19 cellular contexts compared by ENCODE assay signal in genomic region chr2:46653539-46653938, GRCh38. TPM values are rescaled to one million over a fixed set of nuclear protein-coding genes. Genes with fewer than 3 reads are reported as not detected.
DNase-seq lines count a peak whose midpoint lies in the region; ATAC-seq, FAIRE-seq and TF ChIP-seq lines count a peak whose summit lies in the region.
"Had no signal": no experiment of that assay in that cellular context is flagged by ENCODE, and none has a peak within 500 bp of the region (broad histone marks: within the 10 kb centered on the region; RNA-seq: fewer than 3 reads in every experiment).

No MANE protein-coding gene starts in this region.

- dilution Hi-C loops in mammary epithelial cell (cut with HindIII; ENCODE audit: low sequenced_read_pairs), result loop anchor here (25.0 kb wide), 1 partner anchor 209 kb away; no protein-coding TSS in a partner anchor

- no peak overlapping the region for H3K4me3 ChIP-seq in AG10803 (ENCODE audit: low read length)
- H3K4me3 ChIP-seq in astrocyte (ENCODE audit: insufficient read depth, low read depth, low read length), result no peak overlapping the region
- no peak overlapping the region for H3K4me3 ChIP-seq in mammary epithelial cell (replicated peaks in 1 of 3; ENCODE audit: insufficient read depth in 1 of 3, low read depth in 2 of 3, low read length in 3 of 3)

- no TSS peak for BruUV-seq in mammary epithelial cell (replicated peaks; lab: Mats Ljungman, UMichigan)

- H3K79me2 ChIP-seq in astrocyte (ENCODE audit: insufficient read depth, low read length) (no peaks in the 10 kb centered on the region), mammary epithelial cell (ENCODE audit: insufficient read depth, low read length) (no peaks in the 10 kb centered on the region)

- H3K4me1 Mint-ChIP-seq in HFFc6 (ENCODE audit: low read depth) (peaks cover 86% of the 10 kb centered on the region), astrocyte (ENCODE audit: low read depth, unreplicated experiment) (peaks cover 12% of the 10 kb centered on the region)

- H3K4me1 ChIP-seq in astrocyte (ENCODE audit: insufficient read depth, low read length), result peaks cover 28% of the 10 kb centered on the region
- peaks cover 6% of the 10 kb centered on the region for H3K4me1 ChIP-seq in mammary epithelial cell (ENCODE audit: insufficient read depth, low read length)

- intact Hi-C loops in mammary epithelial cell (cut with micrococcal nuclease), result loop anchor here (5.0 kb wide), 1 partner anchor 669 kb away; no protein-coding TSS in a partner anchor

- peak overlapping the region; percentile 14; the same call in 1 of the 2 replicates for H3K27ac Mint-ChIP-seq in HFFc6
- H3K27ac Mint-ChIP-seq in astrocyte (ENCODE audit: unreplicated experiment), result no peak overlapping the region

- H4K20me1 ChIP-seq in astrocyte (ENCODE audit: insufficient read depth, low read length) (no peaks in the 10 kb centered on the region), mammary epithelial cell (ENCODE audit: insufficient read depth, low read length) (no peaks in the 10 kb centered on the region)

- TF ChIP-seq POLR2A in GM18505 (IDR thresholded peaks at IDR 0.05; ENCODE audit: borderline replicate concordance, extremely low read depth, insufficient read depth, insufficient read length), result no peak

- peaks cover 3% of the 10 kb centered on the region; the same call in 1 of the 2 replicates for H3K27me3 Mint-ChIP-seq in HFFc6 (ENCODE audit: insufficient read depth)
- H3K27me3 Mint-ChIP-seq in astrocyte (ENCODE audit: low read depth, unreplicated experiment), result peaks cover 13% of the 10 kb centered on the region

- peak overlapping the region; percentile 15 for H3K4me2 ChIP-seq in astrocyte (ENCODE audit: low read length)
- no peak overlapping the region for H3K4me2 ChIP-seq in mammary epithelial cell (ENCODE audit: insufficient read depth, low read depth, low read length)
- H3K4me2 ChIP-seq: KMS-11 had no signal

- FAIRE-seq in astrocyte (lab: Jason Lieb, UNC), result no peak
- FAIRE-seq: HepG2 had no signal

- H3K27me3 ChIP-seq in astrocyte (ENCODE audit: insufficient read depth, low read length), result no peaks in the 10 kb centered on the region
- H3K27me3 ChIP-seq in mammary epithelial cell (ENCODE audit: insufficient read depth, low read length), result no peaks in the 10 kb centered on the region

- 0 out of 2 replicates have a peak, but pooled peaks have one; percentile 7 for TF ChIP-seq CTCF in AG10803 (conservative IDR thresholded peaks at IDR 0.05; ENCODE audit: low read length)
- no peak for TF ChIP-seq CTCF in HFFc6 (IDR thresholded peaks at IDR 0.05)
- no peak for TF ChIP-seq CTCF in astrocyte (IDR thresholded peaks at IDR 0.05; ENCODE audit: insufficient read depth, low read depth, low read length)
- TF ChIP-seq CTCF in omental fat pad (IDR thresholded peaks at IDR 0.05), result no peak
- no peak for TF ChIP-seq CTCF in mammary epithelial cell (conservative IDR thresholded peaks at IDR 0.05 in 1 of 2, IDR thresholded peaks at IDR 0.05 in 1 of 2; ENCODE audit: extremely low read depth in 1 of 2, insufficient read depth in 1 of 2, low read depth in 1 of 2, low read length in 2 of 2)

- peak; percentile 47 for DNase-seq in AG10803 (ENCODE audit: low read depth)
- peak; percentile 36 for DNase-seq in HFFc6
- peak; percentile 93 for DNase-seq in astrocyte (ENCODE audit: low read depth)
- no peak for DNase-seq in omental fat pad (ENCODE audit: low spot score)
- DNase-seq in mammary epithelial cell, result no peak
- no peak for DNase-seq in NCI-H2107 (lab: John Stamatoyannopoulos, UW)
- DNase-seq: AML-193, COR-L47, HCEC 1CT, NCI-H1092 treated with DMSO at 0.1 percent for 48 hours, NCI-H2081 treated with DMSO at 0.1 percent for 48 hours, NCI-H446, NCI-H69, RPMI8226, SIG-M5 had no signal

- peak; percentile 63 for ATAC-seq in omental fat pad (ENCODE audit: low FRiP score)
- no peak for ATAC-seq in GM18505 (IDR thresholded peaks at IDR 0.05; ENCODE audit: unreplicated experiment)
- no peak for ATAC-seq in GM19463 (IDR thresholded peaks at IDR 0.05; ENCODE audit: unreplicated experiment)
- ATAC-seq: HepG2 had no signal

- H3K9ac ChIP-seq in astrocyte (ENCODE audit: low read length), result no peak overlapping the region
- no peak overlapping the region for H3K9ac ChIP-seq in mammary epithelial cell (ENCODE audit: insufficient read depth, low read length)
- H3K9ac ChIP-seq: KMS-11 had no signal

- H3K9me3 Mint-ChIP-seq in HFFc6, result no peaks in the 10 kb centered on the region
- H3K9me3 Mint-ChIP-seq in astrocyte (ENCODE audit: unreplicated experiment), result no peaks in the 10 kb centered on the region

- WGBS in mammary epithelial cell (ENCODE audit: low coverage, missing lambda C conversion rate), result 100% methylated on average over 2 of the region's 2 CpGs

- H3K9me3 ChIP-seq in astrocyte (ENCODE audit: insufficient read depth, low read depth, low read length) (no peaks in the 10 kb centered on the region), mammary epithelial cell (replicated peaks; ENCODE audit: insufficient read depth, low read length) (no peaks in the 10 kb centered on the region)

- in situ Hi-C loops in mammary epithelial cell (cut with MboI; ENCODE audit: low sequenced_read_pairs in 2 of 2), result no loop called here

- H3K36me3 ChIP-seq in astrocyte (ENCODE audit: insufficient read depth, low read length) (no peaks in the 10 kb centered on the region), mammary epithelial cell (ENCODE audit: insufficient read depth, low read length) (no peaks in the 10 kb centered on the region)

- H3K4me3 Mint-ChIP-seq in HFFc6, result no peak overlapping the region
- H3K4me3 Mint-ChIP-seq in astrocyte (ENCODE audit: unreplicated experiment), result no peak overlapping the region

- H3K36me3 Mint-ChIP-seq in HFFc6 (ENCODE audit: low read depth) (no peaks in the 10 kb centered on the region), astrocyte (ENCODE audit: low read depth, unreplicated experiment) (no peaks in the 10 kb centered on the region)

- CTCF ChIA-PET in mammary epithelial cell (lab: Charles Lee; ENCODE audit: low non-redundant PET), result no interaction called here

- no peak overlapping the region for H2AFZ ChIP-seq in astrocyte (ENCODE audit: low read depth, low read length)
- H2AFZ ChIP-seq in mammary epithelial cell (ENCODE audit: low read depth, low read length), result no peak overlapping the region

- no peak overlapping the region for H3K27ac ChIP-seq in astrocyte (ENCODE audit: low read depth, low read length)
- no peak overlapping the region for H3K27ac ChIP-seq in mammary epithelial cell (ENCODE audit: insufficient read depth, low read depth, low read length)
- H3K27ac ChIP-seq: KMS-11 had no signal

RNA-seq across cellular contexts. Expression of gene CRIPT, which starts 36.5 kb away (rescaled TPM):
- 10 to 100 TPM; 17.7 to 20.5 (median 18.2) TPM for total RNA-seq in HFFc6 (2021; fragmentation: NEBNext Ultra II Directional; extraction: Animal tissue kit (Norgen Biotek cat#: 25700))
- total RNA-seq in astrocyte (17.2 and 18.5 TPM in 2 replicates), omental fat pad (10 to 100 TPM in 3 of 4 donors, 1 to 10 TPM in 1; 7.7 to 21.6 (median 17.2) TPM), mammary epithelial cell (10 to 100 TPM in 1 of 2 donors, 1 to 10 TPM in 1; 8.3 to 13.7 TPM)
- polyA plus RNA-seq in mammary epithelial cell, result 4.5 TPM
- 4.0 TPM for polyA minus RNA-seq in mammary epithelial cell

RNA-seq across cellular contexts. Expression of gene PIGF, which starts 36.7 kb away (rescaled TPM):
- total RNA-seq in HFFc6 (2021; fragmentation: NEBNext Ultra II Directional; extraction: Animal tissue kit (Norgen Biotek cat#: 25700)), result 10 to 100 TPM; 20.1 to 32.3 (median 29.3) TPM
- total RNA-seq in astrocyte (21.0 and 21.4 TPM in 2 replicates), omental fat pad (10 to 100 TPM; 13.8 to 25.4 (median 21.5) TPM), mammary epithelial cell (10 to 100 TPM; 23.4 to 24.2 TPM)
- 23.3 TPM for polyA plus RNA-seq in mammary epithelial cell
- 35.3 TPM for polyA minus RNA-seq in mammary epithelial cell

RNA-seq across cellular contexts. Expression of gene SOCS5, which starts 45.6 kb away (rescaled TPM):
- total RNA-seq in HFFc6 (2021; fragmentation: NEBNext Ultra II Directional; extraction: Animal tissue kit (Norgen Biotek cat#: 25700)), result 10 to 100 TPM; 74.7 to 91.4 (median 87.9) TPM
- total RNA-seq in astrocyte, result 16.5 TPM in 2 replicates
- total RNA-seq in omental fat pad, result 10 to 100 TPM; 26.7 to 46.1 (median 38.2) TPM
- total RNA-seq in mammary epithelial cell, result 10 to 100 TPM in 1 of 2 donors, 1 to 10 TPM in 1; 9.3 to 21.5 TPM
- polyA plus RNA-seq in mammary epithelial cell, result 6.7 TPM
- 14.8 TPM for polyA minus RNA-seq in mammary epithelial cell

Comparison
In these comparisons a context has a peak if more than half of its experiments do, and no peak if none do; other contexts are left out.
1. DNase-seq: peak in AG10803 (single experiment), HFFc6 (single experiment) and astrocyte (single experiment); none in omental fat pad (single experiment), mammary epithelial cell (single experiment) and NCI-H2107 (single experiment).